20 cellular contexts compared by ENCODE assay signal in genomic region chr9:16203735-16204573, GRCh38.
DNase-seq lines count a peak whose midpoint lies in the region; ATAC-seq, FAIRE-seq and TF ChIP-seq lines count a peak whose summit lies in the region.
"Had no signal": no experiment of that assay in that cellular context is flagged by ENCODE, and none has a peak within 500 bp of the region (broad histone marks: within the 10 kb centered on the region; RNA-seq: fewer than 3 reads in every experiment).

No MANE protein-coding gene starts in this region.

- BruUV-seq in IMR-90 (replicated peaks; lab: Mats Ljungman, UMichigan) = no TSS peak

- no peaks in the 10 kb centered on the region for H3K27me3 ChIP-seq in IMR-90 (ENCODE audit: control insufficient read depth, insufficient read depth, low read length)
- H3K27me3 ChIP-seq: BE2C, gastrocnemius medialis, tibial artery had no signal

- no peaks in the 10 kb centered on the region for H3K27me3 Mint-ChIP-seq in nephron (ENCODE audit: low read depth)
- H3K27me3 Mint-ChIP-seq: central memory CD8-positive, alpha-beta T cell; naive B cell had no signal

- DNase-seq in IMR-90 (peak; percentile 22), astrocyte of the spinal cord (ENCODE audit: low read depth, low spot score) (peak; percentile 77), NCI-H1417 (lab: John Stamatoyannopoulos, UW) (no peak), GM12891 (ENCODE audit: insufficient read length, low spot score) (no peak)
- no peak for DNase-seq in stimulated activated naive CD4-positive, alpha-beta T cell (lab: John Stamatoyannopoulos, UW)
- DNase-seq in activated CD4-positive, alpha-beta T cell treated with anti-CD3 and anti-CD28 coated beads, Interleukin-2, amount 50 U/mL, for 1 hour = no peak
- DNase-seq: activated CD4-positive, alpha-beta T cell treated with anti-CD3 and anti-CD28 coated beads, Interleukin-2, amount 50 U/mL, for 48 hours; activated gamma-delta T cell treated with Interleukin-2 at 50 U/mL for 16 hours; BE2C; gastrocnemius medialis; naive B cell; NCI-H1694 treated with DMSO at 0.1 percent for 48 hours; NCI-H774; Right ventricle myocardium superior; stimulated activated naive CD4-positive, alpha-beta T cell treated with Interleukin-2 at 50 U/mL for 16 hours; tibial artery had no signal

- TF ChIP-seq POLR2A in IMR-90 (IDR thresholded peaks at IDR 0.05; ENCODE audit: low read depth, low read length) (no peak), GM12891 (IDR thresholded peaks at IDR 0.05; ENCODE audit: low read depth, low read length) (no peak)

- no peak for TF ChIP-seq RAD21 in IMR-90 (IDR thresholded peaks at IDR 0.05; ENCODE audit: low read length)

- CTCF ChIA-PET in IMR-90 (lab: Yijun Ruan, JAX) = interaction anchor here (1.0 to 1.8 kb wide), 3 partner anchors 8 to 73 kb away, joined by 3 to 6 read pairs (median 3); no protein-coding TSS in a partner anchor

- H2BK120ac ChIP-seq in IMR-90 (ENCODE audit: low read depth, low read length) = peak overlapping the region; percentile 96

- H3K4me1 ChIP-seq in IMR-90 (ENCODE audit: control insufficient read depth, insufficient read depth, low read length) = peaks cover 19% of the 10 kb centered on the region
- H3K4me1 ChIP-seq: parathyroid adenoma had no signal

- peak overlapping the region; percentile 92 for H2AK5ac ChIP-seq in IMR-90 (ENCODE audit: low read depth, low read length)

- peak overlapping the region; percentile 72 for H2BK5ac ChIP-seq in IMR-90 (ENCODE audit: low read depth, low read length, poor library complexity, severe bottlenecking)

- POLR2A ChIA-PET in IMR-90 (lab: Charles Lee; ENCODE audit: unreplicated experiment) = no interaction called here

- peak overlapping the region; percentile 92 for H4K5ac ChIP-seq in IMR-90 (ENCODE audit: low read depth, low read length)

- peak overlapping the region; percentile 97 for H2BK15ac ChIP-seq in IMR-90 (ENCODE audit: low read depth, low read length)

- intact Hi-C loops in IMR-90 (cut with micrococcal nuclease) = no loop called here

- peak overlapping the region; percentile 5 to 81; a peak in 3 of 4 replicates for H4K8ac ChIP-seq in IMR-90 (ENCODE audit: low read depth in 2 of 2, low read length in 2 of 2)

- peak overlapping the region; percentile 57 for H3K23ac ChIP-seq in IMR-90 (ENCODE audit: low read depth, low read length)

- H3K4me3 ChIP-seq in IMR-90 (ENCODE audit: insufficient read depth, low read depth, low read length) (no peak overlapping the region), astrocyte of the spinal cord (ENCODE audit: low read depth, low read length) (no peak overlapping the region)
- H3K4me3 ChIP-seq: gastrocnemius medialis, tibial artery had no signal

- ATAC-seq in IMR-90 (ENCODE audit: low read depth) = peak; percentile 22
- ATAC-seq: gastrocnemius medialis had no signal

- peak overlapping the region; percentile 26; the same call in 1 of the 2 replicates for H3K56ac ChIP-seq in IMR-90 (ENCODE audit: extremely low read depth, insufficient read depth, low read length)

- no peak overlapping the region for H3K4me3 Mint-ChIP-seq in nephron
- H3K4me3 Mint-ChIP-seq: central memory CD8-positive, alpha-beta T cell; naive B cell had no signal

- H4K20me1 ChIP-seq in IMR-90 (ENCODE audit: insufficient read depth, low read length) = no peaks in the 10 kb centered on the region

- peak overlapping the region; percentile 90 for H3K18ac ChIP-seq in IMR-90 (ENCODE audit: low read depth, low read length)

- H3K27ac Mint-ChIP-seq in nephron = peak overlapping the region; percentile 41 to 74 (median 73)
- H3K27ac Mint-ChIP-seq: naive B cell had no signal

- no peaks in the 10 kb centered on the region for H3K36me3 ChIP-seq in IMR-90 (ENCODE audit: control insufficient read depth, insufficient read depth, low read length)
- H3K36me3 ChIP-seq: BE2C, gastrocnemius medialis, tibial artery had no signal

- H2BK20ac ChIP-seq in IMR-90 (ENCODE audit: low read depth, low read length) = peak overlapping the region; percentile 93

- dilution Hi-C loops in IMR-90 (cut with HindIII; ENCODE audit: low sequenced_read_pairs, unreplicated experiment) = no loop called here

- in situ Hi-C loops in IMR-90 (cut with MboI; ENCODE audit: low sequenced_read_pairs) = no loop called here
- in situ Hi-C loops in astrocyte of the spinal cord (cut with HindIII; ENCODE audit: low sequenced_read_pairs) = no loop called here

- peak overlapping the region; percentile 73 for H3K14ac ChIP-seq in IMR-90 (replicated peaks; ENCODE audit: low read depth, low read length)

- no peak for FAIRE-seq in GM12891 (lab: Jason Lieb, UNC)

- no peaks in the 10 kb centered on the region for H3K9me3 Mint-ChIP-seq in nephron

- WGBS in IMR-90 (ENCODE audit: extremely low coverage in 2 of 2, insufficient read length in 1 of 2), 2 experiments = 94% methylated on average over 6 of the region's 14 CpGs; no CpG with 5 or more reads in 1 of the 2 experiments

- peak overlapping the region; percentile 85 for H4K91ac ChIP-seq in IMR-90 (ENCODE audit: insufficient read depth, low read depth, low read length)

- H3K4me1 Mint-ChIP-seq in nephron = peaks cover 51% of the 10 kb centered on the region
- H3K4me1 Mint-ChIP-seq: central memory CD8-positive, alpha-beta T cell; naive B cell had no signal

- peak overlapping the region; percentile 29; the same call in 1 of the 2 replicates for H3K4me2 ChIP-seq in IMR-90 (ENCODE audit: low read depth, low read length)

- peaks cover 15% of the 10 kb centered on the region for H3K9me1 ChIP-seq in IMR-90 (ENCODE audit: insufficient read depth, low read length)

- H3K9ac ChIP-seq in IMR-90 (ENCODE audit: low read depth, low read length) = peak overlapping the region; percentile 2; the same call in 1 of the 2 replicates
- H3K9ac ChIP-seq: parathyroid adenoma had no signal

- H3K79me1 ChIP-seq in IMR-90 (ENCODE audit: low read depth in 1 of 2, low read length in 2 of 2) = 0 out of 4 replicates have a peak, but pooled peaks cover 0 to 5% of the 10 kb centered on the region in 2 experiments

- no peaks in the 10 kb centered on the region for H3K9me3 ChIP-seq in IMR-90 (ENCODE audit: control insufficient read depth, insufficient read depth, low read length)
- H3K9me3 ChIP-seq: BE2C, gastrocnemius medialis, tibial artery had no signal

- H3K4ac ChIP-seq in IMR-90 (ENCODE audit: low read depth, low read length) = peak overlapping the region; percentile 88

- H3K36me3 Mint-ChIP-seq in nephron (ENCODE audit: low read depth) = no peaks in the 10 kb centered on the region
- H3K36me3 Mint-ChIP-seq: naive B cell had no signal

- peak overlapping the region; percentile 85 for H2AK9ac ChIP-seq in IMR-90 (replicated peaks; ENCODE audit: low read depth, low read length, poor library complexity)

- TF ChIP-seq CTCF in IMR-90 (conservative IDR thresholded peaks at IDR 0.05; ENCODE audit: low read depth, low read length) (no peak), astrocyte of the spinal cord (IDR thresholded peaks at IDR 0.05; ENCODE audit: low read depth, low read length) (no peak), nephron (IDR thresholded peaks at IDR 0.05; ENCODE audit: unreplicated experiment in 3 of 3) (no peak)

- H2AFZ ChIP-seq in IMR-90 (replicated peaks; ENCODE audit: low read length, poor library complexity) = peak overlapping the region; percentile 77
- H2AFZ ChIP-seq: parathyroid adenoma had no signal

- H3K27ac ChIP-seq in IMR-90 (ENCODE audit: insufficient read depth, low read length) = peak overlapping the region; percentile 68; the same call in 1 of the 2 replicates
- H3K27ac ChIP-seq: epithelial cell of prostate, gastrocnemius medialis, parathyroid adenoma, tibial artery had no signal

TF ChIP-seq in IMR-90, 13 proteins besides CTCF, POLR2A, EP300 and RAD21:
- TF ChIP-seq MAFK (IDR thresholded peaks at IDR 0.05; ENCODE audit: low read depth, low read length) (no peak), RFX5 (IDR thresholded peaks at IDR 0.05; ENCODE audit: low read depth, low read length) (no peak), CEBPB (IDR thresholded peaks at IDR 0.05; ENCODE audit: low read depth, low read length) (no peak), FOS (IDR thresholded peaks at IDR 0.05; ENCODE audit: low read depth, low read length) (peak; percentile 57; the same call in 1 of the 2 replicates), NFE2L2 (IDR thresholded peaks at IDR 0.05; ENCODE audit: low read depth, low read length) (no peak), RCOR1 (IDR thresholded peaks at IDR 0.05; ENCODE audit: insufficient replicate concordance, low read length) (no peak)

TF ChIP-seq in GM12891, 5 proteins besides CTCF, POLR2A, EP300 and RAD21:
- no peak for TF ChIP-seq TAF1 (IDR thresholded peaks at IDR 0.05; ENCODE audit: low read depth, low read length)
- no peak for TF ChIP-seq SPI1 (IDR thresholded peaks at IDR 0.05; ENCODE audit: low read depth, low read length)
- no peak for TF ChIP-seq PAX5 (IDR thresholded peaks at IDR 0.05; ENCODE audit: insufficient read depth, low read length, severe bottlenecking)
- TF ChIP-seq POLR2AphosphoS5 (IDR thresholded peaks at IDR 0.05; ENCODE audit: low read depth, low read length) = no peak
- TF ChIP-seq POU2F2 (IDR thresholded peaks at IDR 0.05; ENCODE audit: low read depth, low read length) = no peak

Comparison
In these comparisons a context has a peak if more than half of its experiments do, and no peak if none do; other contexts are left out.
1. DNase-seq: peak in IMR-90 (single experiment) and astrocyte of the spinal cord (single experiment); none in stimulated activated naive CD4-positive, alpha-beta T cell (0 of 6), NCI-H1417 (0 of 3), GM12891 (single experiment) and activated CD4-positive, alpha-beta T cell treated with anti-CD3 and anti-CD28 coated beads, Interleukin-2, amount 50 U/mL, for 1 hour (single experiment).